In genomic region chr17:77143306-77143705, GRCh38 we compare ENCODE assay signal across 9 cellular contexts. TPM values are rescaled to one million over a fixed set of nuclear protein-coding genes. Genes with fewer than 3 reads are reported as not detected.
DNase-seq lines count a peak whose midpoint lies in the region; ATAC-seq and TF ChIP-seq lines count a peak whose summit lies in the region.
"Had no signal": no experiment of that assay in that cellular context is flagged by ENCODE, and none has a peak within 500 bp of the region (broad histone marks: within the 10 kb centered on the region; RNA-seq: fewer than 3 reads in every experiment).

No MANE protein-coding gene starts in this region.

- CTCF ChIA-PET in mammary epithelial cell (lab: Charles Lee; ENCODE audit: low non-redundant PET): no interaction called here

- no peak overlapping the region for H3K27ac Mint-ChIP-seq in nephron progenitor cell

- no peak overlapping the region for H2AFZ ChIP-seq in mammary epithelial cell (ENCODE audit: low read depth, low read length)

- DNase-seq in NAMALWA (ENCODE audit: low spot score): peak; percentile 58
- no peak for DNase-seq in mammary epithelial cell
- no peak for DNase-seq in nephron progenitor cell
- no peak for DNase-seq in occipital lobe (lab: John Stamatoyannopoulos, UW)
- DNase-seq in ecto neural progenitor cell (ENCODE audit: low spot score): no peak
- DNase-seq in G401 (ENCODE audit: low spot score): no peak
- DNase-seq: activated T-cell treated with anti-CD3 and anti-CD28 coated beads, Interleukin-2, amount 50 U/mL, for 48 hours had no signal

- peaks cover 56% of the 10 kb centered on the region for H3K4me1 ChIP-seq in BLaER1
- peaks cover 32% of the 10 kb centered on the region for H3K4me1 ChIP-seq in mammary epithelial cell (ENCODE audit: insufficient read depth, low read length)

- peaks cover 42% of the 10 kb centered on the region for H3K36me3 ChIP-seq in BLaER1
- H3K36me3 ChIP-seq in mammary epithelial cell (ENCODE audit: insufficient read depth, low read length): peaks cover 25% of the 10 kb centered on the region

- peaks cover 71% of the 10 kb centered on the region for H3K4me1 Mint-ChIP-seq in nephron progenitor cell

- peak overlapping the region; percentile 31 for H3K4me3 Mint-ChIP-seq in nephron progenitor cell

- dilution Hi-C loops in mammary epithelial cell (cut with HindIII; ENCODE audit: low sequenced_read_pairs): no loop called here

- peaks cover 14% of the 10 kb centered on the region for H3K9me3 Mint-ChIP-seq in nephron progenitor cell

- peaks cover 8% of the 10 kb centered on the region for H3K27me3 Mint-ChIP-seq in nephron progenitor cell (ENCODE audit: low read depth, poor library complexity)

- H3K27me3 ChIP-seq in BLaER1 (no peaks in the 10 kb centered on the region), mammary epithelial cell (ENCODE audit: insufficient read depth, low read length) (no peaks in the 10 kb centered on the region)

- peaks cover 39% of the 10 kb centered on the region for H3K36me3 Mint-ChIP-seq in nephron progenitor cell (ENCODE audit: low read depth)

- no TSS peak for BruUV-seq in mammary epithelial cell (replicated peaks; lab: Mats Ljungman, UMichigan)

- peaks cover 21% of the 10 kb centered on the region for H4K20me1 ChIP-seq in BLaER1
- H4K20me1 ChIP-seq in mammary epithelial cell (ENCODE audit: insufficient read depth, low read length): no peaks in the 10 kb centered on the region

- intact Hi-C loops in mammary epithelial cell (cut with micrococcal nuclease): no loop called here

- H3K9ac ChIP-seq in BLaER1 (no peak overlapping the region), mammary epithelial cell (ENCODE audit: insufficient read depth, low read length) (no peak overlapping the region)

- H3K9me3 ChIP-seq in BLaER1 (peaks cover 12% of the 10 kb centered on the region), mammary epithelial cell (replicated peaks; ENCODE audit: insufficient read depth, low read length) (no peaks in the 10 kb centered on the region)

- no peak overlapping the region for H3K4me3 ChIP-seq in BLaER1
- H3K4me3 ChIP-seq in mammary epithelial cell (replicated peaks in 1 of 3; ENCODE audit: insufficient read depth in 1 of 3, low read depth in 2 of 3, low read length in 3 of 3): peak overlapping the region in 1 of 3 experiments; percentile 95

- TF ChIP-seq CTCF in mammary epithelial cell (conservative IDR thresholded peaks at IDR 0.05 in 1 of 2, IDR thresholded peaks at IDR 0.05 in 1 of 2; ENCODE audit: extremely low read depth in 1 of 2, insufficient read depth in 1 of 2, low read depth in 1 of 2, low read length in 2 of 2): no peak
- no peak for TF ChIP-seq CTCF in nephron progenitor cell (IDR thresholded peaks at IDR 0.05)

- H3K4me2 ChIP-seq in BLaER1 (peak overlapping the region; percentile 90), mammary epithelial cell (ENCODE audit: insufficient read depth, low read depth, low read length) (peak overlapping the region; percentile 84)

- WGBS in mammary epithelial cell (ENCODE audit: low coverage, missing lambda C conversion rate): 11% methylated on average over 1 of the region's 1 CpG

- H3K79me2 ChIP-seq in mammary epithelial cell (ENCODE audit: insufficient read depth, low read length): peaks cover 73% of the 10 kb centered on the region

- in situ Hi-C loops in mammary epithelial cell (cut with MboI; ENCODE audit: low sequenced_read_pairs in 2 of 2) (no loop called here), G401 (cut with HindIII; ENCODE audit: low sequenced_read_pairs) (no loop called here)

- no peak overlapping the region for H3K27ac ChIP-seq in BLaER1
- H3K27ac ChIP-seq in mammary epithelial cell (ENCODE audit: insufficient read depth, low read depth, low read length): no peak overlapping the region

- ATAC-seq in GM21447 (IDR thresholded peaks at IDR 0.05; ENCODE audit: unreplicated experiment): no peak

RNA-seq across cellular contexts. Expression of gene SEC14L1, which starts 2.5 kb away (rescaled TPM):
- 10 to 100 TPM; 66.0 to 67.6 TPM for total RNA-seq in mammary epithelial cell
- polyA plus RNA-seq in mammary epithelial cell: 34.8 TPM
- polyA minus RNA-seq in mammary epithelial cell: 53.9 TPM
- total RNA-seq in occipital lobe: 66.9 TPM
- 48.1 and 58.3 TPM in 2 replicates for total RNA-seq in G401 (2014; rRNA removed; shearing (Covaris generic))
